ENCODE assay signal across 20 cellular contexts in the genomic region with DNA sequence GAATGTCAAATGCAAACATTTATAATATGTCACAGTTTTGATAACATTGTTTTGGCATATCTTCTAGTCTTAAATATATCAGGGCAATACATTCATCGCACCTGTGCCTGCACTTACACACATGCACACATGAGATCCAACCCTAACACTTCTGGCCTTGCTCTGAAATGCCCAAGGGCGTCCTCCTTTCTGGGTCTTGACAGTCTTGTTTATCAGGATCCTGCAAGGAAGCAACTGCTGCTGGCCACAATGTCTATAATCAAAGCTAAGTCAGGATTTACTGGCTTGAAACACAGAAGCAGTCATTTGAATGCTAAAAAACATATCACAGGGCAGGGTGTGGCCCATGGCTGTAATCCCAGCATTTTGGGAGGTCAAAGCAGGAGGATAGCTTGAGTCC.
"Had no signal": no experiment of that assay in that cellular context is flagged by ENCODE, and none has a peak within 500 bp of the region (broad histone marks: within the 10 kb centered on the region; RNA-seq: fewer than 3 reads in every experiment).

No MANE protein-coding gene starts in this region.

- H3K4me1 ChIP-seq: colonic mucosa had no signal

- H3K4me3 Mint-ChIP-seq: dendritic cell treated with granulocyte-macrophage colony-stimulating factor and Interleukin-4, amounts not matched to agents 40 ng/mL and 50 ng/mL, for 4 days; effector memory CD8-positive, alpha-beta T cell; endodermal cell had no signal

- H3K36me3 ChIP-seq: colonic mucosa, esophagus squamous epithelium, gastrocnemius medialis, heart right ventricle, left lung, lower lobe of right lung had no signal

- H3K27ac Mint-ChIP-seq: dendritic cell treated with granulocyte-macrophage colony-stimulating factor and Interleukin-4, amounts not matched to agents 40 ng/mL and 50 ng/mL, for 4 days; effector memory CD8-positive, alpha-beta T cell; endodermal cell had no signal

- H3K27me3 ChIP-seq: colonic mucosa, esophagus squamous epithelium, gastrocnemius medialis, heart right ventricle, left lung had no signal

- H3K27ac ChIP-seq: colonic mucosa, gastrocnemius medialis, heart right ventricle, left lung, lower lobe of right lung had no signal

- DNase-seq: colonic mucosa; cortex of kidney; effector CD8-positive, alpha-beta T cell; effector memory CD8-positive, alpha-beta T cell; endodermal cell; esophagus squamous epithelium; foreskin fibroblast; foreskin melanocyte; gastrocnemius medialis; glutamatergic neuron; head of caudate nucleus; heart right ventricle; hippocampal formation; left cardiac atrium; left lung; left ventricle myocardium superior; lower lobe of right lung; mesenchymal stem cell; midbrain had no signal

- ATAC-seq: effector memory CD8-positive, alpha-beta T cell; gastrocnemius medialis; heart right ventricle; left cardiac atrium; left lung; left ventricle myocardium superior; lower lobe of right lung had no signal

- H3K9me3 ChIP-seq: colonic mucosa, esophagus squamous epithelium, gastrocnemius medialis, heart right ventricle, left lung, lower lobe of right lung had no signal

- H3K4me3 ChIP-seq: colonic mucosa, esophagus squamous epithelium, gastrocnemius medialis, heart right ventricle, left lung, lower lobe of right lung had no signal
